8 cellular contexts compared by ENCODE assay signal in genomic region chr14:35044939-35045797, GRCh38. TPM values are rescaled to one million over a fixed set of nuclear protein-coding genes. Genes with fewer than 3 reads are reported as not detected.
DNase-seq lines count a peak whose midpoint lies in the region; ATAC-seq, FAIRE-seq and TF ChIP-seq lines count a peak whose summit lies in the region.

No MANE protein-coding gene starts in this region.

- no peak for FAIRE-seq in GM19239 (lab: Jason Lieb, UNC)

- no peaks in the 10 kb centered on the region for H3K9me3 ChIP-seq in endodermal cell (ENCODE audit: control insufficient read depth, low read length)

- H3K27me3 Mint-ChIP-seq in endodermal cell (ENCODE audit: insufficient read depth) = no peaks in the 10 kb centered on the region
- no peaks in the 10 kb centered on the region for H3K27me3 Mint-ChIP-seq in nephron (ENCODE audit: low read depth)

- H3K4me3 ChIP-seq in endodermal cell (ENCODE audit: low read length) = peak overlapping the region; percentile 98

- in situ Hi-C loops in KBM-7 (cut with MboI; ENCODE audit: low pct_unique_long_range_greater_than_20kb, low sequenced_read_pairs) = no loop called here

- 58 to 63% methylated on average over 8 of the region's 8 CpGs for WGBS in endodermal cell (ENCODE audit: insufficient coverage in 1 of 2, insufficient read length in 1 of 2), 2 experiments

- no peak for ATAC-seq in HG03571 (IDR thresholded peaks at IDR 0.05; ENCODE audit: unreplicated experiment)

- H3K27ac ChIP-seq in endodermal cell (ENCODE audit: low read depth, low read length) = peak overlapping the region; percentile 22

- no peaks in the 10 kb centered on the region for H3K27me3 ChIP-seq in endodermal cell (ENCODE audit: control insufficient read depth, insufficient read depth, low read length, poor library complexity, severe bottlenecking)

- no peaks in the 10 kb centered on the region for H3K4me1 ChIP-seq in endodermal cell (ENCODE audit: control insufficient read depth, insufficient read depth, low read length)

- H3K36me3 ChIP-seq in endodermal cell (ENCODE audit: control insufficient read depth, insufficient read depth, low read length) = peaks cover 12% of the 10 kb centered on the region

- H3K9ac ChIP-seq in endodermal cell (ENCODE audit: extremely low read depth, low read length, poor library complexity, severe bottlenecking) = peak overlapping the region; percentile 88

- H3K4me1 Mint-ChIP-seq in endodermal cell (peaks cover 14% of the 10 kb centered on the region), nephron (peaks cover 23% of the 10 kb centered on the region)

- DNase-seq in GM10266 (ENCODE audit: extremely low spot score) (peak; percentile 23), OCI-M1 (lab: John Stamatoyannopoulos, UW) (peak; percentile 31), endodermal cell (no peak), NCI-H1930 (lab: John Stamatoyannopoulos, UW) (no peak), GM19239 (ENCODE audit: insufficient read length, low spot score) (no peak), KBM-7 (no peak)

- H3K4me3 Mint-ChIP-seq in endodermal cell (peak overlapping the region; percentile 85), nephron (peak overlapping the region; percentile 94 to 96 (median 96))

- peak overlapping the region; percentile 99 for H3K27ac Mint-ChIP-seq in endodermal cell
- peak overlapping the region; percentile 92 to 99 (median 97) for H3K27ac Mint-ChIP-seq in nephron

- H3K36me3 Mint-ChIP-seq in endodermal cell (ENCODE audit: low read depth) = peaks cover 18% of the 10 kb centered on the region
- H3K36me3 Mint-ChIP-seq in nephron (ENCODE audit: low read depth) = no peaks in the 10 kb centered on the region

- no peaks in the 10 kb centered on the region for H3K9me3 Mint-ChIP-seq in endodermal cell
- no peaks in the 10 kb centered on the region for H3K9me3 Mint-ChIP-seq in nephron

- TF ChIP-seq CTCF in GM10266 (IDR thresholded peaks at IDR 0.05; ENCODE audit: control insufficient read depth, insufficient read depth, low read depth, missing control alignments) = no peak
- no peak for TF ChIP-seq CTCF in endodermal cell (conservative IDR thresholded peaks at IDR 0.05)
- TF ChIP-seq CTCF in nephron (IDR thresholded peaks at IDR 0.05; ENCODE audit: unreplicated experiment in 3 of 3) = no peak

RNA-seq across cellular contexts. Expression of gene FAM177A1, which starts 0.9 kb away (rescaled TPM):
- 10 to 100 TPM; 74.8 to 92.3 TPM for total RNA-seq in endodermal cell
- polyA plus RNA-seq in endodermal cell (2013, experiment 1 of 2) = 44.5 TPM
- polyA plus RNA-seq in endodermal cell (2013, experiment 2 of 2) = 46.0 TPM

Comparison
In these comparisons a context has a peak if more than half of its experiments do, and no peak if none do; other contexts are left out.
1. DNase-seq: peak in GM10266 (single experiment) and OCI-M1 (single experiment); none in endodermal cell (single experiment), NCI-H1930 (0 of 2), GM19239 (single experiment) and KBM-7 (single experiment).